Comparison of ENCODE assay signal across 8 cellular contexts in genomic region chr1:33430751-33431593, GRCh38. TPM values are rescaled to one million over a fixed set of nuclear protein-coding genes. Genes with fewer than 3 reads are reported as not detected.
DNase-seq lines count a peak whose midpoint lies in the region; ATAC-seq, FAIRE-seq and TF ChIP-seq lines count a peak whose summit lies in the region.

TSS of gene PHC2 (minus strand) at chr1:33431095. CDS start at chr1:33375539, 55,556 bp downstream.

- no peaks in the 10 kb centered on the region for H3K9me3 Mint-ChIP-seq in activated CD4-positive, alpha-beta T cell treated with anti-CD3 and anti-CD28 coated beads, Interleukin-2, amount 10 ng/mL, durations not matched to agents 7 days and 5 days

- H3K27ac ChIP-seq in colonic mucosa = no peak within 1 kb of the TSS

- H3K27ac Mint-ChIP-seq in activated CD4-positive, alpha-beta T cell treated with anti-CD3 and anti-CD28 coated beads, Interleukin-2, amount 10 ng/mL, durations not matched to agents 7 days and 5 days = no peak within 1 kb of the TSS

- H3K4me1 ChIP-seq in colonic mucosa = peaks cover 3% of the 10 kb centered on the region

- H3K27me3 Mint-ChIP-seq in activated CD4-positive, alpha-beta T cell treated with anti-CD3 and anti-CD28 coated beads, Interleukin-2, amount 10 ng/mL, durations not matched to agents 7 days and 5 days = peaks cover 23% of the 10 kb centered on the region

- H3K4me1 Mint-ChIP-seq in activated CD4-positive, alpha-beta T cell treated with anti-CD3 and anti-CD28 coated beads, Interleukin-2, amount 10 ng/mL, durations not matched to agents 7 days and 5 days = peaks cover 5% of the 10 kb centered on the region

- no peaks in the 10 kb centered on the region for H3K9me3 ChIP-seq in colonic mucosa

- TF ChIP-seq CTCF in AG09319 (IDR thresholded peaks at IDR 0.05; ENCODE audit: low read depth, low read length) (no peak; the same call in 1 of the 2 replicates), colonic mucosa (IDR thresholded peaks at IDR 0.05) (no peak)

- peak; percentile 90 for ATAC-seq in HG03442 (IDR thresholded peaks at IDR 0.05; ENCODE audit: unreplicated experiment)

- H3K9ac ChIP-seq in colonic mucosa (ENCODE audit: low read depth in 2 of 2, low read length in 2 of 2) = peak within 1 kb of the TSS; percentile 21 to 77

- H3K27me3 ChIP-seq in colonic mucosa = peaks cover 4% of the 10 kb centered on the region

- peak within 1 kb of the TSS; percentile 78 for H3K4me3 ChIP-seq in colonic mucosa

- CTCF ChIA-PET in activated CD4-positive, alpha-beta T cell treated with anti-CD3 and anti-CD28 coated beads, Interleukin-2, amount 10 ng/mL, durations not matched to agents 7 days and 5 days (lab: Charles Lee) = interaction anchor here (1.0 kb wide), 1 partner anchor 15 kb away, joined by 3 read pairs; no protein-coding TSS in a partner anchor

- peak; percentile 45 for FAIRE-seq in GM19239 (lab: Jason Lieb, UNC)

- POLR2A ChIA-PET in activated CD4-positive, alpha-beta T cell treated with anti-CD3 and anti-CD28 coated beads, Interleukin-2, amount 10 ng/mL, durations not matched to agents 7 days and 5 days (lab: Charles Lee) = no interaction called here

- no peaks in the 10 kb centered on the region for H3K36me3 Mint-ChIP-seq in activated CD4-positive, alpha-beta T cell treated with anti-CD3 and anti-CD28 coated beads, Interleukin-2, amount 10 ng/mL, durations not matched to agents 7 days and 5 days (ENCODE audit: low read depth)

- peak; percentile 86 for DNase-seq in AG09319 (ENCODE audit: extremely low read depth, low read depth)
- DNase-seq in GM19239 (ENCODE audit: insufficient read length, low spot score) = peak; percentile 88
- peak; percentile 85 for DNase-seq in NCI-H524 treated with DMSO at 0.1 percent for 48 hours (lab: John Stamatoyannopoulos, UW)
- DNase-seq in activated CD4-positive, alpha-beta T cell treated with anti-CD3 and anti-CD28 coated beads, Interleukin-2, amount 10 ng/mL, durations not matched to agents 7 days and 5 days = peak; percentile 89
- DNase-seq in colonic mucosa = peak; percentile 96
- peak; percentile 97 for DNase-seq in kidney tubule cell (ENCODE audit: low spot score)
- DNase-seq in stimulated activated CD4-positive, alpha-beta T cell treated with anti-CD3 and anti-CD28 coated beads, Interleukin-15, amount 100 ng/mL, for 48 hours (ENCODE audit: low read depth in 2 of 2) = peak; percentile 85 to 90

- no peaks in the 10 kb centered on the region for H3K36me3 ChIP-seq in colonic mucosa

- intact Hi-C loops in colonic mucosa (cut with DNase I) = no loop called here

- H3K4me3 Mint-ChIP-seq in activated CD4-positive, alpha-beta T cell treated with anti-CD3 and anti-CD28 coated beads, Interleukin-2, amount 10 ng/mL, durations not matched to agents 7 days and 5 days = peak within 1 kb of the TSS; percentile 56

RNA-seq across cellular contexts. Expression of gene PHC2, which starts in this region (rescaled TPM):
- 10 to 100 TPM; 43.2 to 48.3 TPM for total RNA-seq in activated CD4-positive, alpha-beta T cell treated with anti-CD3 and anti-CD28 coated beads, Interleukin-2, amount 10 ng/mL, durations not matched to agents 7 days and 5 days
- total RNA-seq in colonic mucosa = 10 to 100 TPM; 60.6 to 74.8 TPM
